8 cellular contexts compared by ENCODE assay signal in genomic region chr1:35640380-35641232, GRCh38. TPM values are rescaled to one million over a fixed set of nuclear protein-coding genes. Genes with fewer than 3 reads are reported as not detected.
DNase-seq lines count a peak whose midpoint lies in the region; ATAC-seq and TF ChIP-seq lines count a peak whose summit lies in the region.

No MANE protein-coding gene starts in this region.

- TF ChIP-seq CTCF in colonic mucosa (IDR thresholded peaks at IDR 0.05) (no peak), natural killer cell (IDR thresholded peaks at IDR 0.05) (no peak)

- peak overlapping the region; percentile 85 to 91 for H3K9ac ChIP-seq in colonic mucosa (ENCODE audit: low read depth in 2 of 2, low read length in 2 of 2)

- peaks cover 5 to 17% of the 10 kb centered on the region in 2 donors for H3K27me3 Mint-ChIP-seq in natural killer cell (ENCODE audit: low read depth in 2 of 2)

- intact Hi-C loops in colonic mucosa (cut with DNase I) (no loop called here), natural killer cell (cut with micrococcal nuclease) (loop anchor here (1.0 to 5.0 kb wide), 2 partner anchors 73 to 75 kb away; no protein-coding TSS in a partner anchor)

- H3K27me3 ChIP-seq in colonic mucosa: no peaks in the 10 kb centered on the region

- H3K4me3 ChIP-seq in colonic mucosa: peak overlapping the region; percentile 97

- no peaks in the 10 kb centered on the region for H3K36me3 ChIP-seq in colonic mucosa

- H3K4me1 ChIP-seq in colonic mucosa: peaks cover 7% of the 10 kb centered on the region

- DNase-seq in Daoy (ENCODE audit: low read depth) (peak; percentile 14), M059J (ENCODE audit: low read depth) (peak; percentile 22), colonic mucosa (no peak), natural killer cell (no peak), NCI-H2107 treated with DMSO at 0.1 percent for 48 hours (lab: John Stamatoyannopoulos, UW; ENCODE audit: unreplicated experiment) (no peak), superior temporal gyrus (ENCODE audit: extremely low spot score) (no peak), kidney glomerular epithelial cell (lab: John Stamatoyannopoulos, UW) (no peak), NCI-H1048 (lab: John Stamatoyannopoulos, UW) (no peak)

- no peaks in the 10 kb centered on the region for H3K9me3 ChIP-seq in colonic mucosa

- H3K36me3 Mint-ChIP-seq in natural killer cell: peaks cover 6% of the 10 kb centered on the region

- peak overlapping the region; percentile 99 to 100 for H3K27ac Mint-ChIP-seq in natural killer cell

- ATAC-seq in natural killer cell: no peak

- H3K27ac ChIP-seq in colonic mucosa: peak overlapping the region; percentile 97

- H3K4me1 Mint-ChIP-seq in natural killer cell: peaks cover 33 to 34% of the 10 kb centered on the region in 2 donors

- H3K4me3 Mint-ChIP-seq in natural killer cell: peak overlapping the region; percentile 100

- H3K9me3 Mint-ChIP-seq in natural killer cell: no peaks in the 10 kb centered on the region

RNA-seq across cellular contexts. Expression of gene PSMB2, which starts 0.7 kb away (rescaled TPM):
- 58.4 and 59.7 TPM in 2 replicates for total RNA-seq in Daoy (2014; rRNA removed; shearing (Covaris generic))
- 63.2 and 72.0 TPM in 2 replicates for total RNA-seq in M059J (2014; rRNA removed; shearing (Covaris generic))
- total RNA-seq in colonic mucosa (10 to 100 TPM; 48.4 to 73.9 TPM), natural killer cell (10 to 100 TPM; 37.0 to 45.0 (median 37.3) TPM)

Comparison
In these comparisons a context has a peak if more than half of its experiments do, and no peak if none do; other contexts are left out.
1. DNase-seq: peak in Daoy (single experiment) and M059J (single experiment); none in colonic mucosa (single experiment), natural killer cell (single experiment), NCI-H2107 treated with DMSO at 0.1 percent for 48 hours (single experiment), superior temporal gyrus (single experiment), kidney glomerular epithelial cell (single experiment) and NCI-H1048 (single experiment).